ENCODE assay signal across 8 cellular contexts in the genomic region with DNA sequence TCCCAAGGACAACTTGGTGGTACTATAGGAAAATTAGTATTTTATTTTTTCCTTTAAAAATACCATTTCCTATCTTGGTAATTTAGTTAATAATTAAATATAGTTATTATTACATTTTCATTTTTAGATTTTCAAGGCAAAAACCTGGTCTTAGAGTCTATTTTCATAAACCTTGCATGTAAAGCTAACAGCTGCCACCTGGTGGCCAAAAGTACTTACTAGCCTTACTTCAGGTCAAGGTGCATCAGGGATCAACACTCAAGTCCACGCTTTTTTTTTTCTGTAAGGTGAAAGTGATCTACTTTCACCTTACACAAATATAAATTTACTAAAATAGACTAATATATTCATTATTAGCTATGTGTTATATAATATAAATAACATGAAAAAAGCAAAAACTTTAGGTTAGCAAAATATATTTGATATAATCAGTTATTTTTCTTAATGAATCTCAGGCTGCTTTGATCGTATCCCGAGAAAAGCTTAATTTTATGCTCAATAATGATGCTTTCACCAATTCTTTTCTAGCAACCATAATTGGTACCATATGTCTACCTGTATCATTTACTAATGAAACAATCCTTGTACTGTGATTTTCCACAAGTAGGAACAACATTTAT.
DNase-seq lines count a peak whose midpoint lies in the region; ATAC-seq and TF ChIP-seq lines count a peak whose summit lies in the region.

No MANE protein-coding gene starts in this region.

- no peaks in the 10 kb centered on the region; the same call in 1 of the 2 replicates for H3K4me1 ChIP-seq in Karpas-422 (ENCODE audit: low read length)
- H3K4me1 ChIP-seq in suprapubic skin: peaks cover 4% of the 10 kb centered on the region

- H3K9me2 ChIP-seq in Karpas-422 (replicated peaks; ENCODE audit: insufficient read depth, low read length): no peaks in the 10 kb centered on the region

- TF ChIP-seq CTCF in foreskin fibroblast (IDR thresholded peaks at IDR 0.05; ENCODE audit: low read depth, low read length) (peak; percentile 80), suprapubic skin (IDR thresholded peaks at IDR 0.05) (peak; percentile 32 to 64)

- DNase-seq in AG08396 (ENCODE audit: low spot score): peak; percentile 33
- peak; percentile 93 for DNase-seq in Karpas-422
- peak; percentile 60 for DNase-seq in RPMI7951 (ENCODE audit: low read depth)
- DNase-seq in activated T-helper 1 cell treated with anti-CD3 and anti-CD28 coated beads, Interleukin-2, amount 50 U/mL, for 16 hours (ENCODE audit: low read depth in 1 of 2, low spot score in 1 of 2): peak; percentile 28 to 31
- DNase-seq in foreskin fibroblast: peak; percentile 30 to 79
- peak; percentile 4 for DNase-seq in occipital lobe (lab: John Stamatoyannopoulos, UW)
- peak; percentile 70 to 80 for DNase-seq in suprapubic skin (ENCODE audit: low spot score in 2 of 2)

- no peaks in the 10 kb centered on the region for H4K20me1 ChIP-seq in Karpas-422 (ENCODE audit: insufficient read depth, low read depth, low read length)

- peaks cover 31% of the 10 kb centered on the region; the same call in 1 of the 2 replicates for H3K36me3 ChIP-seq in Karpas-422 (ENCODE audit: insufficient read depth, low read length)
- H3K36me3 ChIP-seq in suprapubic skin: peaks cover 22% of the 10 kb centered on the region

- H3K4me3 ChIP-seq in Karpas-422 (ENCODE audit: low read length): no peak overlapping the region
- H3K4me3 ChIP-seq in foreskin fibroblast (ENCODE audit: low read depth in 1 of 2, low read length in 2 of 2): no peak overlapping the region
- no peak overlapping the region for H3K4me3 ChIP-seq in suprapubic skin

- ATAC-seq in GM19023 (IDR thresholded peaks at IDR 0.05; ENCODE audit: unreplicated experiment): peak; percentile 71

- H3K27me3 ChIP-seq in Karpas-422 (ENCODE audit: low read length): no peaks in the 10 kb centered on the region
- no peaks in the 10 kb centered on the region for H3K27me3 ChIP-seq in suprapubic skin

- H3K9me3 ChIP-seq in Karpas-422 (ENCODE audit: low read length): no peaks in the 10 kb centered on the region
- H3K9me3 ChIP-seq in suprapubic skin: no peaks in the 10 kb centered on the region

- no peak overlapping the region for H3K4me2 ChIP-seq in Karpas-422 (ENCODE audit: low read depth, low read length, poor library complexity, severe bottlenecking)

- H3K27ac ChIP-seq in Karpas-422 (ENCODE audit: low read length) (no peak overlapping the region), suprapubic skin (no peak overlapping the region)

- no peak overlapping the region for H3K9ac ChIP-seq in Karpas-422 (ENCODE audit: low read length)

- H3K79me2 ChIP-seq in Karpas-422 (ENCODE audit: low read length): peaks cover 20% of the 10 kb centered on the region

- H2AFZ ChIP-seq in Karpas-422 (ENCODE audit: low read length): no peak overlapping the region

- 71% methylated on average over 3 of the region's 3 CpGs for WGBS in suprapubic skin

- TF ChIP-seq POLR2A in suprapubic skin (IDR thresholded peaks at IDR 0.05): no peak

- no peak for TF ChIP-seq EP300 in suprapubic skin (IDR thresholded peaks at IDR 0.05)

Comparison
In these comparisons a context has a peak if more than half of its experiments do, and no peak if none do; other contexts are left out.
1. DNase-seq: peak in every context shown above with its lines; median percentile 93 in Karpas-422; 75 in suprapubic skin; 60 in RPMI7951; 54 in foreskin fibroblast; 33 in AG08396; 30 in activated T-helper 1 cell treated with anti-CD3 and anti-CD28 coated beads, Interleukin-2, amount 50 U/mL, for 16 hours; 4 in occipital lobe.